15 cellular contexts compared by ENCODE assay signal in genomic region chr11:31796523-31797226, GRCh38. TPM values are rescaled to one million over a fixed set of nuclear protein-coding genes. Genes with fewer than 3 reads are reported as not detected.
DNase-seq lines count a peak whose midpoint lies in the region; ATAC-seq and TF ChIP-seq lines count a peak whose summit lies in the region.
"Had no signal": no experiment of that assay in that cellular context is flagged by ENCODE, and none has a peak within 500 bp of the region (broad histone marks: within the 10 kb centered on the region; RNA-seq: fewer than 3 reads in every experiment).

No MANE protein-coding gene starts in this region.

- peak overlapping the region; percentile 68 for H3K4me2 ChIP-seq in neural progenitor cell

- peaks cover 12 to 60% (median 51%) of the 10 kb centered on the region in 4 donors for H3K27me3 ChIP-seq in esophagus muscularis mucosa
- H3K27me3 ChIP-seq in neural progenitor cell: peaks cover 29% of the 10 kb centered on the region
- peaks cover 91% of the 10 kb centered on the region for H3K27me3 ChIP-seq in foreskin keratinocyte
- H3K27me3 ChIP-seq in MG63: no peaks in the 10 kb centered on the region

- ATAC-seq in WTC11 (no peak), foreskin keratinocyte (no peak)

- H3K9me3 ChIP-seq in esophagus muscularis mucosa (no peaks in the 10 kb centered on the region), neural progenitor cell (ENCODE audit: low read depth) (no peaks in the 10 kb centered on the region), MG63 (no peaks in the 10 kb centered on the region)

- H2AFZ ChIP-seq in neural progenitor cell (replicated peaks): no peak overlapping the region

- TF ChIP-seq CTCF in GM10248 (IDR thresholded peaks at IDR 0.05; ENCODE audit: control extremely low read depth, extremely low read depth, low read depth, missing control alignments): no peak
- TF ChIP-seq CTCF in WTC11 (IDR thresholded peaks at IDR 0.05): no peak
- TF ChIP-seq CTCF in esophagus muscularis mucosa (IDR thresholded peaks at IDR 0.05): no peak
- no peak for TF ChIP-seq CTCF in neural progenitor cell (IDR thresholded peaks at IDR 0.05)
- TF ChIP-seq CTCF in foreskin keratinocyte (conservative IDR thresholded peaks at IDR 0.05): no peak

- no peak for TF ChIP-seq EP300 in esophagus muscularis mucosa (IDR thresholded peaks at IDR 0.05)

- no peak overlapping the region for H3K4me3 ChIP-seq in esophagus muscularis mucosa
- peak overlapping the region; percentile 13 for H3K4me3 ChIP-seq in neural progenitor cell
- no peak overlapping the region for H3K4me3 ChIP-seq in MG63

- H3K4me3 Mint-ChIP-seq in WTC11 (peak overlapping the region; percentile 48), neural progenitor cell (no peak overlapping the region)

- H3K36me3 Mint-ChIP-seq in WTC11: no peaks in the 10 kb centered on the region
- H3K36me3 Mint-ChIP-seq in neural progenitor cell: peaks cover 71% of the 10 kb centered on the region

- H3K27ac ChIP-seq in esophagus muscularis mucosa (replicated peaks in 1 of 4): no peak overlapping the region
- H3K27ac ChIP-seq in neural progenitor cell: peak overlapping the region; percentile 27
- no peak overlapping the region for H3K27ac ChIP-seq in foreskin keratinocyte

- no peaks in the 10 kb centered on the region for H3K9me3 Mint-ChIP-seq in WTC11
- H3K9me3 Mint-ChIP-seq in neural progenitor cell: peaks cover 11% of the 10 kb centered on the region

- POLR2A ChIA-PET in GM10248 (lab: Yijun Ruan, JAX) (no interaction called here), WTC11 (lab: Charles Lee) (interaction anchor here (0.6 to 0.8 kb wide), 4 partner anchors 20 to 28 kb away, joined by 3 to 4 read pairs (median 4); no protein-coding TSS in a partner anchor)

- H3K9ac ChIP-seq in neural progenitor cell: no peak overlapping the region

- H3K4me1 ChIP-seq in esophagus muscularis mucosa (peaks cover 5 to 43% (median 35%) of the 10 kb centered on the region in 4 donors), neural progenitor cell (peaks cover 71% of the 10 kb centered on the region), foreskin keratinocyte (peaks cover 4% of the 10 kb centered on the region)

- no peak for TF ChIP-seq POLR2A in esophagus muscularis mucosa (IDR thresholded peaks at IDR 0.05; ENCODE audit: low read depth)

- no peaks in the 10 kb centered on the region for H3K36me3 ChIP-seq in esophagus muscularis mucosa
- H3K36me3 ChIP-seq in neural progenitor cell: peaks cover 39% of the 10 kb centered on the region
- H3K36me3 ChIP-seq in MG63: peaks cover 21% of the 10 kb centered on the region

- H3K79me2 ChIP-seq in neural progenitor cell (ENCODE audit: low read depth): peaks cover 37% of the 10 kb centered on the region

- CTCF ChIA-PET in GM10248 (lab: Yijun Ruan, JAX): no interaction called here
- CTCF ChIA-PET in WTC11 (lab: Charles Lee): interaction anchor here (0.6 to 4.0 kb wide), 7 partner anchors 21 to 1109 kb away, joined by 3 to 54 read pairs (median 4); no protein-coding TSS in a partner anchor

- H3K27ac Mint-ChIP-seq in WTC11 (no peak overlapping the region), neural progenitor cell (no peak overlapping the region)

- H3K4me1 Mint-ChIP-seq in WTC11 (peaks cover 37% of the 10 kb centered on the region), neural progenitor cell (peaks cover 48% of the 10 kb centered on the region)

- intact Hi-C loops in esophagus muscularis mucosa (cut with DNase I): no loop called here

- 32% methylated on average over 20 of the region's 20 CpGs for WGBS in esophagus muscularis mucosa

- DNase-seq in GM10248 (ENCODE audit: extremely low spot score) (peak; percentile 9), WTC11 (ENCODE audit: low spot score) (no peak), esophagus muscularis mucosa (ENCODE audit: extremely low spot score) (peak; percentile 66), neural progenitor cell (ENCODE audit: low spot score) (peak; percentile 53), AG08395 (ENCODE audit: low spot score) (no peak), foreskin keratinocyte (no peak), NCI-H2081 (lab: John Stamatoyannopoulos, UW) (no peak), MG63 (no peak)
- DNase-seq: COR-L47, HCEC 1CT, IMR-90, NCI-H1417 treated with DMSO at 0.1 percent for 48 hours, NCI-H2029, NCI-H526 treated with DMSO at 0.1 percent for 48 hours had no signal

- H3K27me3 Mint-ChIP-seq in WTC11 (ENCODE audit: low read depth) (peaks cover 91% of the 10 kb centered on the region), neural progenitor cell (ENCODE audit: insufficient read depth, low read depth) (peaks cover 23% of the 10 kb centered on the region)

- peaks cover 67% of the 10 kb centered on the region for H4K20me1 ChIP-seq in neural progenitor cell (ENCODE audit: low read depth)

- peaks cover 91% of the 10 kb centered on the region for H3F3A ChIP-seq in neural progenitor cell (ENCODE audit: low read depth)

TF ChIP-seq in WTC11, 78 proteins besides CTCF, POLR2A, EP300 and RAD21:
- no peak for TF ChIP-seq E2F4 (CRISPR knock-in tag; IDR thresholded peaks at IDR 0.05; ENCODE audit: borderline replicate concordance, low read depth)
- no peak for TF ChIP-seq PRRX2 (CRISPR knock-in tag; IDR thresholded peaks at IDR 0.05)
- TF ChIP-seq ZNF138 (CRISPR knock-in tag; conservative IDR thresholded peaks at IDR 0.05): no peak
- no peak for TF ChIP-seq JAZF1 (CRISPR knock-in tag; IDR thresholded peaks at IDR 0.05)
- no peak for TF ChIP-seq GABPB1 (CRISPR knock-in tag; IDR thresholded peaks at IDR 0.05)
- no peak for TF ChIP-seq ZNF512 (CRISPR knock-in tag; IDR thresholded peaks at IDR 0.05; ENCODE audit: borderline replicate concordance)
- no peak for TF ChIP-seq TP53 (CRISPR knock-in tag; IDR thresholded peaks at IDR 0.05)
- no peak for TF ChIP-seq EMX1 (CRISPR knock-in tag; IDR thresholded peaks at IDR 0.05)
- no peak for TF ChIP-seq ETV6 (CRISPR knock-in tag; IDR thresholded peaks at IDR 0.05)
- no peak for TF ChIP-seq AFF4 (CRISPR knock-in tag; IDR thresholded peaks at IDR 0.05; ENCODE audit: borderline replicate concordance)

RNA-seq across cellular contexts. Expression of gene PAX6, which starts 14.4 kb away (rescaled TPM):
- 0.18 to 3.3 TPM (median 0.30 TPM) in 3 replicates for total RNA-seq in WTC11 (2021)
- under 1 TPM in 1 of 4 donors, not detected in 3; 0.06 TPM for total RNA-seq in esophagus muscularis mucosa
- total RNA-seq in neural progenitor cell (ENCODE audit: low replicate concordance): 190 and 215 TPM in 2 replicates
- total RNA-seq in foreskin keratinocyte: not detected in 2 replicates
- polyA plus RNA-seq in foreskin keratinocyte: 0.06 TPM in 1 of 2 replicates, not detected in the other
- 12.4 and 12.7 TPM in 2 replicates for total RNA-seq in MG63 (2014; rRNA removed; shearing (Covaris generic); ENCODE audit: low replicate concordance)
- total RNA-seq: IMR-90 had no signal
- polyA plus RNA-seq: CD14-positive monocyte, IMR-90 had no signal

Comparison
In these comparisons a context has a peak if more than half of its experiments do, and no peak if none do; other contexts are left out.
1. DNase-seq: peak in GM10248 (single experiment), esophagus muscularis mucosa (single experiment) and neural progenitor cell (single experiment); none in WTC11 (single experiment), AG08395 (single experiment), foreskin keratinocyte (0 of 2), NCI-H2081 (0 of 2) and MG63 (single experiment).
2. RNA of gene PAX6, which starts 14.4 kb away (total RNA-seq): 190 to 215 TPM in neural progenitor cell; 12.4 to 12.7 TPM in MG63, 0.18 to 3.3 TPM in WTC11, 0.06 TPM in esophagus muscularis mucosa and not detected in foreskin keratinocyte; every median in the first group is over 10 times any median in the second.